8 cellular contexts compared by ENCODE assay signal in genomic region chr5:157540707-157541451, GRCh38. TPM values are rescaled to one million over a fixed set of nuclear protein-coding genes. Genes with fewer than 3 reads are reported as not detected.
DNase-seq lines count a peak whose midpoint lies in the region; ATAC-seq and TF ChIP-seq lines count a peak whose summit lies in the region.

No MANE protein-coding gene starts in this region.

- H3K27ac Mint-ChIP-seq in CD8-positive, alpha-beta T cell = peak overlapping the region; percentile 83
- H3K27ac Mint-ChIP-seq in activated T-cell treated with anti-CD3 and anti-CD28 coated beads, Interleukin-2, amount 50 U/mL, for 72 hours = peak overlapping the region; percentile 69

- H3K27me3 ChIP-seq in CD8-positive, alpha-beta T cell (ENCODE audit: insufficient read depth, low read length) = no peaks in the 10 kb centered on the region
- no peaks in the 10 kb centered on the region for H3K27me3 ChIP-seq in spleen (replicated peaks in 1 of 7)

- no peaks in the 10 kb centered on the region for H3K4me1 ChIP-seq in CD8-positive, alpha-beta T cell (ENCODE audit: insufficient read depth, low read length)
- peaks cover 35 to 99% (median 71%) of the 10 kb centered on the region in 6 donors for H3K4me1 ChIP-seq in spleen

- no peak overlapping the region for H3K4me3 ChIP-seq in CD8-positive, alpha-beta T cell (ENCODE audit: low read depth, low read length)
- H3K4me3 ChIP-seq in spleen = peak overlapping the region in 4 of 8 donors; percentile 8 to 57 (median 18)

- intact Hi-C loops in CD8-positive, alpha-beta T cell (cut with DNase I, micrococcal nuclease) = no loop called here
- intact Hi-C loops in Right ventricle myocardium superior (cut with DNase I) = no loop called here
- intact Hi-C loops in spleen (cut with DNase I; ENCODE audit: low total_unique reads) = no loop called here

- no peak overlapping the region for H3K27ac ChIP-seq in CD8-positive, alpha-beta T cell (ENCODE audit: low read depth, low read length)
- peak overlapping the region; percentile 56 to 91 (median 80) for H3K27ac ChIP-seq in spleen

- peaks cover 37% of the 10 kb centered on the region for H3K4me1 Mint-ChIP-seq in CD8-positive, alpha-beta T cell (ENCODE audit: low read depth)
- H3K4me1 Mint-ChIP-seq in activated T-cell treated with anti-CD3 and anti-CD28 coated beads, Interleukin-2, amount 50 U/mL, for 72 hours (ENCODE audit: low read depth) = peaks cover 69% of the 10 kb centered on the region

- no peak for TF ChIP-seq CTCF in CD8-positive, alpha-beta T cell (IDR thresholded peaks at IDR 0.05)
- TF ChIP-seq CTCF in spleen (IDR thresholded peaks at IDR 0.05 in 8 of 11, conservative IDR thresholded peaks at IDR 0.05 in 3 of 11) = no peak

- no peaks in the 10 kb centered on the region for H3K9me3 ChIP-seq in CD8-positive, alpha-beta T cell (ENCODE audit: low read length)
- H3K9me3 ChIP-seq in spleen = no peaks in the 10 kb centered on the region

- H3K36me3 ChIP-seq in CD8-positive, alpha-beta T cell (ENCODE audit: insufficient read depth, low read length) = no peaks in the 10 kb centered on the region
- H3K36me3 ChIP-seq in spleen = peaks cover 0 to 21% (median 16%) of the 10 kb centered on the region in 6 donors

- DNase-seq in CD8-positive, alpha-beta T cell = peak in 2 of 7 experiments; percentile 7 to 33
- DNase-seq in activated T-cell treated with anti-CD3 and anti-CD28 coated beads, Interleukin-2, amount 50 U/mL, for 72 hours = peak; percentile 58 to 62
- DNase-seq in Right ventricle myocardium superior (peak; percentile 77), spleen (peak; percentile 83), ACHN (no peak), DMS53 treated with DMSO at 0.1 percent for 48 hours (lab: John Stamatoyannopoulos, UW; ENCODE audit: unreplicated experiment) (no peak)

- H3K27me3 Mint-ChIP-seq in CD8-positive, alpha-beta T cell (ENCODE audit: low read depth) = no peaks in the 10 kb centered on the region
- H3K27me3 Mint-ChIP-seq in activated T-cell treated with anti-CD3 and anti-CD28 coated beads, Interleukin-2, amount 50 U/mL, for 72 hours (ENCODE audit: low read depth) = no peaks in the 10 kb centered on the region

- peak in 1 of 3 donors; percentile 33 for TF ChIP-seq POLR2A in spleen (IDR thresholded peaks at IDR 0.05)

- H3K4me3 Mint-ChIP-seq in CD8-positive, alpha-beta T cell = peak overlapping the region; percentile 51
- H3K4me3 Mint-ChIP-seq in activated T-cell treated with anti-CD3 and anti-CD28 coated beads, Interleukin-2, amount 50 U/mL, for 72 hours = peak overlapping the region; percentile 63 to 76

- 21 to 49% (median 33%) methylated on average over 10 to 11 of the region's 11 CpGs for WGBS in spleen, 5 donors

- POLR2A ChIA-PET in CD8-positive, alpha-beta T cell (lab: Charles Lee) = interaction anchor here (0.8 to 1.5 kb wide), 4 partner anchors 18 to 204 kb away, joined by 3 to 5 read pairs (median 3); no protein-coding TSS in a partner anchor

- CTCF ChIA-PET in CD8-positive, alpha-beta T cell (lab: Charles Lee) = interaction anchor here (0.8 to 1.3 kb wide), 2 partner anchors 26 to 108 kb away, joined by 3 read pairs; no protein-coding TSS in a partner anchor

- no peaks in the 10 kb centered on the region for H3K36me3 Mint-ChIP-seq in CD8-positive, alpha-beta T cell
- peaks cover 7 to 10% of the 10 kb centered on the region in 2 donors for H3K36me3 Mint-ChIP-seq in activated T-cell treated with anti-CD3 and anti-CD28 coated beads, Interleukin-2, amount 50 U/mL, for 72 hours (ENCODE audit: insufficient read depth in 2 of 2)

- peak; percentile 65 for ATAC-seq in CD8-positive, alpha-beta T cell
- ATAC-seq in GM21367 (IDR thresholded peaks at IDR 0.05; ENCODE audit: unreplicated experiment) = peak; percentile 93
- peak; percentile 95 for ATAC-seq in HG03571 (IDR thresholded peaks at IDR 0.05; ENCODE audit: unreplicated experiment)
- ATAC-seq in activated T-cell treated with anti-CD3 and anti-CD28 coated beads, Interleukin-2, amount 50 U/mL, for 72 hours (replicated peaks in 1 of 2) = peak; percentile 83 to 91
- peak; percentile 77 for ATAC-seq in Right ventricle myocardium superior (ENCODE audit: poor library complexity)

- no peaks in the 10 kb centered on the region for H3K9me3 Mint-ChIP-seq in CD8-positive, alpha-beta T cell
- no peaks in the 10 kb centered on the region for H3K9me3 Mint-ChIP-seq in activated T-cell treated with anti-CD3 and anti-CD28 coated beads, Interleukin-2, amount 50 U/mL, for 72 hours

- in situ Hi-C loops in ACHN (cut with HindIII; ENCODE audit: low pct_ligation_motif_present, low pct_unique_long_range_greater_than_20kb, low sequenced_read_pairs) = no loop called here

RNA-seq across cellular contexts. Expression of gene ADAM19, which starts 34.7 kb away (rescaled TPM):
- total RNA-seq in CD8-positive, alpha-beta T cell = 1 to 10 TPM; 5.9 to 6.5 TPM
- 100 to 1,000 TPM in 1 of 2 donors, 10 to 100 TPM in 1; 50.2 to 127 TPM for total RNA-seq in activated T-cell treated with anti-CD3 and anti-CD28 coated beads, Interleukin-2, amount 50 U/mL, for 72 hours
- 8.4 TPM for total RNA-seq in Right ventricle myocardium superior
- 10 to 100 TPM; 45.8 to 71.1 (median 52.9) TPM for total RNA-seq in spleen
- polyA plus RNA-seq in spleen = 10 to 100 TPM; 10.9 to 13.0 (median 11.5) TPM

Comparison
In these comparisons a context has a peak if more than half of its experiments do, and no peak if none do; other contexts are left out.
1. DNase-seq: peak in activated T-cell treated with anti-CD3 and anti-CD28 coated beads, Interleukin-2, amount 50 U/mL, for 72 hours (2 of 2), Right ventricle myocardium superior (single experiment) and spleen (single experiment); none in ACHN (single experiment) and DMS53 treated with DMSO at 0.1 percent for 48 hours (single experiment).
2. Peak in every context shown above with its lines, with median percentiles within 50 percentile points of each other: ATAC-seq.